29 cellular contexts compared by ENCODE assay signal in the genomic region with DNA sequence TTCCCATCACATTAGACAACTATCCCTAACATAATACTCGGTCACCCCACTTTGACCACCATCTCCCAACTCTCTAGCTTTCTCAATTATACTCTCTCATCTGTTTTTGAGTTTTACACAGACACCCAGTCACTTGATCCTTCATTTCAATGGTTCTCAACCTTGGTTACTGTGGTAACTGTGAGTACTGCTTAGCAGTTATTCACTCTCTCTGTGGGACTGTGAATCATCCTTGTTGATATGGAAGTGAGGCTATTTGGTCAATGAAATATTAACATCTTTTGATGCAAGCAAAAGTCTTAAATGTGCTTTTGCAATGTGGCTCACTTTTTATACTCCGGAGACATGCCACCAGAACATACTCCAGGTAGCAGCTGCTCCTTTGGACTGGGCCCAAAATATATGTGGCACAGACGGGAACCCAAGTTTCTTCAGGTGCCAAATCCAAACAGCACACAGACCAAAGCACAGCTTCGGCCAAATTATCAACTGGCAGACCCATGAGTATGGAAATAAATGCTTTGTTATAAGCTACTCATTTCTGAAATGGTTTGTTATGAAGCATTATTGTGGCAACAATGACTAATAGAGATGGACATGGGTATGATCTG.
DNase-seq lines count a peak whose midpoint lies in the region; TF ChIP-seq lines count a peak whose summit lies in the region.
"Had no signal": no experiment of that assay in that cellular context is flagged by ENCODE, and none has a peak within 500 bp of the region (broad histone marks: within the 10 kb centered on the region; RNA-seq: fewer than 3 reads in every experiment).

No MANE protein-coding gene starts in this region.

- H2AK5ac ChIP-seq in mesenchymal stem cell (ENCODE audit: low read length, severe bottlenecking) (no peak overlapping the region), trophoblast cell (ENCODE audit: low read length) (no peak overlapping the region)

- H3K4ac ChIP-seq in mesenchymal stem cell (ENCODE audit: low read depth in 1 of 2, low read length in 2 of 2) (no peak overlapping the region), trophoblast cell (ENCODE audit: low read depth, low read length) (no peak overlapping the region)

- H3K4me1 Mint-ChIP-seq in T-helper 2 cell treated with Interferon-gamma antibody and Interleukin-4, amounts not matched to agents 5 μg/mL and 100 μg/mL, for 36 hours (ENCODE audit: low read depth): no peaks in the 10 kb centered on the region

- H3K4me3 Mint-ChIP-seq in T-helper 2 cell treated with Interferon-gamma antibody and Interleukin-4, amounts not matched to agents 5 μg/mL and 100 μg/mL, for 36 hours: no peak overlapping the region
- H3K4me3 Mint-ChIP-seq: activated CD4-positive, alpha-beta memory T cell treated with anti-CD3 and anti-CD28 coated beads for 36 hours; CD4-positive, CD25-positive, alpha-beta regulatory T cell; naive thymus-derived CD4-positive, alpha-beta T cell had no signal

- H3K18ac ChIP-seq in mesenchymal stem cell (ENCODE audit: low read depth in 1 of 2, low read length in 2 of 2): no peak overlapping the region
- H3K18ac ChIP-seq in trophoblast cell (ENCODE audit: low read length): no peak overlapping the region

- H3K4me3 ChIP-seq in AG09309 (ENCODE audit: control insufficient read depth, low read depth, low read length) (no peak overlapping the region), mesenchymal stem cell (ENCODE audit: insufficient read depth in 1 of 2, low read depth in 1 of 2, low read length in 2 of 2) (no peak overlapping the region), trophoblast cell (ENCODE audit: low read depth, low read length) (no peak overlapping the region)
- H3K4me3 ChIP-seq: ascending aorta, GM12878, K562, ovary, Peyer's patch, testis had no signal

- H3K9me3 ChIP-seq in mesenchymal stem cell (ENCODE audit: control insufficient read depth, low read length) (no peaks in the 10 kb centered on the region), trophoblast cell (ENCODE audit: insufficient read depth, low read depth, low read length) (no peaks in the 10 kb centered on the region)
- H3K9me3 ChIP-seq: ascending aorta, ovary, Peyer's patch, testis had no signal

- H3K4me1 ChIP-seq in mesenchymal stem cell (ENCODE audit: control insufficient read depth, insufficient read depth, low read depth, low read length) (no peaks in the 10 kb centered on the region), trophoblast cell (ENCODE audit: control insufficient read depth in 1 of 2, insufficient read depth in 2 of 2, low read length in 2 of 2) (no peaks in the 10 kb centered on the region)
- H3K4me1 ChIP-seq: ascending aorta, Peyer's patch, testis had no signal

- H3K36me3 Mint-ChIP-seq in T-helper 2 cell treated with Interferon-gamma antibody and Interleukin-4, amounts not matched to agents 5 μg/mL and 100 μg/mL, for 36 hours (ENCODE audit: low read depth): peaks cover 41% of the 10 kb centered on the region

- H3K27me3 Mint-ChIP-seq in T-helper 2 cell treated with Interferon-gamma antibody and Interleukin-4, amounts not matched to agents 5 μg/mL and 100 μg/mL, for 36 hours (ENCODE audit: low read depth): no peaks in the 10 kb centered on the region
- H3K27me3 Mint-ChIP-seq: activated CD4-positive, alpha-beta memory T cell treated with anti-CD3 and anti-CD28 coated beads for 36 hours; CD4-positive, CD25-positive, alpha-beta regulatory T cell; naive thymus-derived CD4-positive, alpha-beta T cell had no signal

- no peak overlapping the region for H2BK120ac ChIP-seq in mesenchymal stem cell (ENCODE audit: low read depth, low read length)
- no peak overlapping the region for H2BK120ac ChIP-seq in trophoblast cell (ENCODE audit: insufficient read depth, low read length, poor library complexity)

- H3K23ac ChIP-seq in mesenchymal stem cell (ENCODE audit: low read length in 2 of 2) (no peak overlapping the region), trophoblast cell (ENCODE audit: low read length) (no peak overlapping the region)

- H2BK5ac ChIP-seq in mesenchymal stem cell (ENCODE audit: low read depth, low read length, poor library complexity, severe bottlenecking): no peak overlapping the region
- no peak overlapping the region for H2BK5ac ChIP-seq in trophoblast cell (ENCODE audit: low read depth, low read length, poor library complexity)

- TF ChIP-seq CTCF in AG09309 (IDR thresholded peaks at IDR 0.05; ENCODE audit: control insufficient read depth, insufficient read depth, low read depth, low read length, missing control alignments): no peak

- no peaks in the 10 kb centered on the region for H3K79me2 ChIP-seq in trophoblast cell (ENCODE audit: control insufficient read depth, insufficient read depth, low read length, poor library complexity)

- H2AFZ ChIP-seq in mesenchymal stem cell (ENCODE audit: low read depth, low read length) (no peak overlapping the region), trophoblast cell (ENCODE audit: insufficient read depth, low read length, poor library complexity) (no peak overlapping the region)

- no peak overlapping the region for H2BK15ac ChIP-seq in mesenchymal stem cell (ENCODE audit: low read depth, poor library complexity, severe bottlenecking)

- H3K9ac ChIP-seq in mesenchymal stem cell (ENCODE audit: low read length) (peak overlapping the region; percentile 52), trophoblast cell (ENCODE audit: low read length) (no peak overlapping the region)

- H4K91ac ChIP-seq in mesenchymal stem cell (ENCODE audit: low read length) (no peak overlapping the region), trophoblast cell (ENCODE audit: low read depth, low read length) (no peak overlapping the region)

- H3K27ac Mint-ChIP-seq in T-helper 2 cell treated with Interferon-gamma antibody and Interleukin-4, amounts not matched to agents 5 μg/mL and 100 μg/mL, for 36 hours: no peak overlapping the region
- H3K27ac Mint-ChIP-seq: activated CD4-positive, alpha-beta memory T cell treated with anti-CD3 and anti-CD28 coated beads for 36 hours had no signal

- peak; percentile 2 for DNase-seq in AG09309 (ENCODE audit: low read depth)
- DNase-seq in RKO (ENCODE audit: low spot score): peak; percentile 10
- DNase-seq in cerebellar nuclear complex (lab: John Stamatoyannopoulos, UW): peak; percentile 4 to 22
- DNase-seq in mesenchymal stem cell: no peak
- DNase-seq in amniotic stem cell (lab: John Stamatoyannopoulos, UW): no peak
- DNase-seq in activated CD4-positive, CD25-positive, alpha-beta regulatory T cell treated with anti-CD3 and anti-CD28 coated beads, Interleukin-2, amount 50 U/mL, for 72 hours: no peak
- no peak for DNase-seq in trophoblast cell
- no peak for DNase-seq in T-helper 2 cell treated with Interferon-gamma antibody and Interleukin-4, amounts not matched to agents 5 μg/mL and 100 μg/mL, for 36 hours (ENCODE audit: low spot score)
- DNase-seq: activated CD4-positive, alpha-beta memory T cell treated with anti-CD3 and anti-CD28 coated beads for 36 hours; activated naive CD4-positive, alpha-beta T cell; activated T-cell treated with anti-CD3 and anti-CD28 coated beads for 4 hours; CD4-positive, CD25-positive, alpha-beta regulatory T cell; cortex of kidney; foreskin melanocyte; hypothalamus; kidney; naive thymus-derived CD4-positive, alpha-beta T cell; NCI-H187 treated with DMSO at 0.1 percent for 48 hours; NCI-H446 treated with DMSO at 0.1 percent for 48 hours; NK-92 treated with Interleukin-12 subunit alpha and Interleukin-12 subunit beta, amount 100 ng/mL, for 24 hours; ovary; Peyer's patch; right cardiac atrium; stimulated activated CD4-positive, alpha-beta T cell treated with anti-CD3 and anti-CD28 coated beads, Interleukin-15, amount 100 ng/mL, for 24 hours; T-helper 2 cell; testis had no signal

- H3K36me3 ChIP-seq in mesenchymal stem cell (ENCODE audit: control insufficient read depth in 1 of 2, insufficient read depth in 2 of 2, low read depth in 1 of 2, low read length in 2 of 2): peaks cover 14 to 72% of the 10 kb centered on the region in 2 experiments
- peaks cover 11 to 17% of the 10 kb centered on the region in 2 experiments for H3K36me3 ChIP-seq in trophoblast cell (ENCODE audit: control insufficient read depth in 1 of 2, insufficient read depth in 2 of 2, low read length in 2 of 2)
- H3K36me3 ChIP-seq: ovary had no signal

- no peak overlapping the region for H4K12ac ChIP-seq in trophoblast cell (ENCODE audit: low read depth, low read length)

- H3K4me2 ChIP-seq in mesenchymal stem cell (ENCODE audit: low read length, poor library complexity, severe bottlenecking): no peak overlapping the region
- H3K4me2 ChIP-seq in trophoblast cell (ENCODE audit: low read length): no peak overlapping the region

- no peak overlapping the region for H2BK12ac ChIP-seq in mesenchymal stem cell (ENCODE audit: low read length in 2 of 2)
- no peak overlapping the region for H2BK12ac ChIP-seq in trophoblast cell (ENCODE audit: low read length)

- H3K14ac ChIP-seq in mesenchymal stem cell (ENCODE audit: low read length in 2 of 2) (no peak overlapping the region), trophoblast cell (ENCODE audit: low read length) (no peak overlapping the region)

- H3K27ac ChIP-seq in mesenchymal stem cell (ENCODE audit: low read length, poor library complexity, severe bottlenecking): no peak overlapping the region
- H3K27ac ChIP-seq in trophoblast cell (ENCODE audit: low read depth, low read length): no peak overlapping the region
- H3K27ac ChIP-seq: ascending aorta, ovary, Peyer's patch, testis had no signal

- H4K8ac ChIP-seq in mesenchymal stem cell (ENCODE audit: low read length) (no peak overlapping the region), trophoblast cell (ENCODE audit: low read depth, low read length) (no peak overlapping the region)

- H3K79me1 ChIP-seq in mesenchymal stem cell (replicated peaks; ENCODE audit: low read length, poor library complexity, severe bottlenecking) (peaks cover 6% of the 10 kb centered on the region), trophoblast cell (ENCODE audit: low read length) (no peaks in the 10 kb centered on the region)

- WGBS in mesenchymal stem cell: 100% methylated on average over 4 of the region's 4 CpGs
- no CpG with 5 or more reads among the region's 4 CpGs for WGBS in trophoblast cell (ENCODE audit: extremely low coverage, insufficient coverage, insufficient read length)

- no peaks in the 10 kb centered on the region for H3K9me3 Mint-ChIP-seq in T-helper 2 cell treated with Interferon-gamma antibody and Interleukin-4, amounts not matched to agents 5 μg/mL and 100 μg/mL, for 36 hours
- H3K9me3 Mint-ChIP-seq: activated CD4-positive, alpha-beta memory T cell treated with anti-CD3 and anti-CD28 coated beads for 36 hours; CD4-positive, CD25-positive, alpha-beta regulatory T cell; naive thymus-derived CD4-positive, alpha-beta T cell had no signal

- H3K27me3 ChIP-seq in mesenchymal stem cell (ENCODE audit: control insufficient read depth in 1 of 2, insufficient read depth in 1 of 2, low read length in 2 of 2) (no peaks in the 10 kb centered on the region), trophoblast cell (ENCODE audit: insufficient read depth, low read length) (no peaks in the 10 kb centered on the region)
- H3K27me3 ChIP-seq: ascending aorta, ovary, Peyer's patch, testis had no signal

Comparison
In these comparisons a context has a peak if more than half of its experiments do, and no peak if none do; other contexts are left out.
1. DNase-seq: peak in AG09309 (single experiment), RKO (single experiment) and cerebellar nuclear complex (2 of 2); none in mesenchymal stem cell (single experiment), amniotic stem cell (single experiment), activated CD4-positive, CD25-positive, alpha-beta regulatory T cell treated with anti-CD3 and anti-CD28 coated beads, Interleukin-2, amount 50 U/mL, for 72 hours (single experiment), trophoblast cell (0 of 2) and T-helper 2 cell treated with Interferon-gamma antibody and Interleukin-4, amounts not matched to agents 5 μg/mL and 100 μg/mL, for 36 hours (single experiment).